ENCODE assay signal across 8 cellular contexts in the genomic region with DNA sequence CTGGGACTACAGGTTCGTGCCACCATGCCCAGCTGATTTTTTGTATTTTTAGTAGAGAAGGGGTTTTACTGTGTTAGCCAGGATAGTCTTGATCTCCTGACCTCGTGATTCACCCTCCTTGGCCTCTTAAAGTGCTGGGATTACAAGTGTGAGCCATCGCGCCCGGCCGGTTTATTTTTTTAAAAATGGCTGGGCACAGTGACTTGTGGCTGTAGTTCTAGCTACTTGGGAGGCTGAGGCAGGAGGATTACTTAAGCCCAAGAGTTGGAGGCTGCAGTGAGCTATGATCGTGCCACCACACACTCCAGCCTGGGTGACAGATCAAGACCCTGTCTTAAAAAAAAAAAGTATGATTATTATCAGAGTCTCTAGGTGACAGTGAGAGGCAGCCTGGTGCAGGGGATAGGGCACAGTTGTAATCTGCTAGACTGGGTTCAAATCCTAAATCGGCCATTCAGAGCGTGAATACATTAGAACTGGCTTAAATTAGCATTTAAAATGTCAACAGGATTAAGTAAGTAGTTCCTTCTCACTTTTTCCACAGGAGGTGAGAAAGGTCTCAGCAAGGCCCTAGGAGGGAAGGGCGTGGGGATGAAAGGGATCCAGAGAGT. TPM values are rescaled to one million over a fixed set of nuclear protein-coding genes. Genes with fewer than 3 reads are reported as not detected.
DNase-seq lines count a peak whose midpoint lies in the region; TF ChIP-seq lines count a peak whose summit lies in the region.

No MANE protein-coding gene starts in this region.

- no peaks in the 10 kb centered on the region for H3K9me3 Mint-ChIP-seq in endothelial cell (ENCODE audit: unreplicated experiment)
- peaks cover 3% of the 10 kb centered on the region for H3K9me3 Mint-ChIP-seq in progenitor cell of endocrine pancreas (ENCODE audit: low read depth)

- H3K4me1 Mint-ChIP-seq in endothelial cell (ENCODE audit: unreplicated experiment) (peaks cover 66% of the 10 kb centered on the region), progenitor cell of endocrine pancreas (ENCODE audit: low read depth) (peaks cover 72% of the 10 kb centered on the region)

- H3K4me3 ChIP-seq in GM12875 (ENCODE audit: low read depth, low read length) (peak overlapping the region; percentile 62), OCI-LY1 (ENCODE audit: low read depth, low read length, poor library complexity, severe bottlenecking) (peak overlapping the region; percentile 78)

- no peaks in the 10 kb centered on the region for H3K9me3 ChIP-seq in OCI-LY1 (ENCODE audit: low read length)

- no peaks in the 10 kb centered on the region for H3K79me2 ChIP-seq in OCI-LY1 (ENCODE audit: insufficient read depth, low read length)

- H3K4me1 ChIP-seq in OCI-LY1 (ENCODE audit: insufficient read depth, low read length, severe bottlenecking) = peaks cover 16% of the 10 kb centered on the region

- in situ Hi-C loops in ACHN (cut with HindIII; ENCODE audit: low pct_ligation_motif_present, low pct_unique_long_range_greater_than_20kb, low sequenced_read_pairs) = no loop called here

- H3K4me3 Mint-ChIP-seq in endothelial cell (ENCODE audit: unreplicated experiment) (peak overlapping the region; percentile 99), progenitor cell of endocrine pancreas (ENCODE audit: low read depth) (peak overlapping the region; percentile 75)

- H3K9me2 ChIP-seq in OCI-LY1 (ENCODE audit: low read depth, low read length) = no peaks in the 10 kb centered on the region

- H3K4me2 ChIP-seq in OCI-LY1 (ENCODE audit: low read length) = peak overlapping the region; percentile 80

- no peaks in the 10 kb centered on the region for H3F3A ChIP-seq in OCI-LY1 (ENCODE audit: insufficient read depth, low read length)

- H3K27me3 ChIP-seq in OCI-LY1 (ENCODE audit: insufficient read depth, low read length) = no peaks in the 10 kb centered on the region

- DNase-seq in endothelial cell (ENCODE audit: low spot score) (no peak), progenitor cell of endocrine pancreas (ENCODE audit: low spot score, unreplicated experiment) (no peak), ACHN (no peak), hippocampal formation (lab: John Stamatoyannopoulos, UW) (no peak), NCI-H1694 treated with DMSO at 0.1 percent for 48 hours (lab: John Stamatoyannopoulos, UW) (no peak)
- no peak for DNase-seq in stimulated activated CD8-positive, alpha-beta memory T cell treated with anti-CD3 and anti-CD28 coated beads, Interleukin-4, amount 100 ng/mL, for 48 hours

- TF ChIP-seq CTCF in GM12875 (IDR thresholded peaks at IDR 0.05; ENCODE audit: borderline replicate concordance, insufficient read depth, low read depth, low read length) (no peak), OCI-LY1 (IDR thresholded peaks at IDR 0.05; ENCODE audit: low read length) (no peak), endothelial cell (IDR thresholded peaks at IDR 0.05; ENCODE audit: unreplicated experiment) (no peak), progenitor cell of endocrine pancreas (IDR thresholded peaks at IDR 0.05; ENCODE audit: unreplicated experiment) (no peak)

- no peak overlapping the region for H3K27ac ChIP-seq in OCI-LY1 (ENCODE audit: low read depth, low read length, poor library complexity, severe bottlenecking)

- no peaks in the 10 kb centered on the region for H4K20me1 ChIP-seq in OCI-LY1 (ENCODE audit: insufficient read depth, low read length)

- no peaks in the 10 kb centered on the region for H3K36me3 ChIP-seq in OCI-LY1 (ENCODE audit: insufficient read depth, low read length)

- no peak overlapping the region for H2AFZ ChIP-seq in OCI-LY1 (ENCODE audit: low read length)

- H3K27ac Mint-ChIP-seq in endothelial cell (ENCODE audit: unreplicated experiment) (peak overlapping the region; percentile 100), progenitor cell of endocrine pancreas (peak overlapping the region; percentile 96)

- H3K27me3 Mint-ChIP-seq in endothelial cell (ENCODE audit: unreplicated experiment) = peaks cover 10% of the 10 kb centered on the region
- H3K27me3 Mint-ChIP-seq in progenitor cell of endocrine pancreas = no peaks in the 10 kb centered on the region

- H3K36me3 Mint-ChIP-seq in endothelial cell (ENCODE audit: low read depth, unreplicated experiment) = peaks cover 22% of the 10 kb centered on the region
- peaks cover 2% of the 10 kb centered on the region for H3K36me3 Mint-ChIP-seq in progenitor cell of endocrine pancreas (ENCODE audit: insufficient read depth)

- H3K9ac ChIP-seq in OCI-LY1 (ENCODE audit: low read length) = peak overlapping the region; percentile 78; the same call in 1 of the 2 replicates

RNA-seq across cellular contexts. Expression of a gene that starts 0.4 kb away (rescaled TPM):
- total RNA-seq in endothelial cell (ENCODE audit: unreplicated experiment) (98.3 TPM), progenitor cell of endocrine pancreas (62.5 and 66.1 TPM in 2 replicates)
